Comparison of ENCODE assay signal across 8 cellular contexts in genomic region chr10:67779455-67780205, GRCh38. TPM values are rescaled to one million over a fixed set of nuclear protein-coding genes. Genes with fewer than 3 reads are reported as not detected.
DNase-seq lines count a peak whose midpoint lies in the region; ATAC-seq and TF ChIP-seq lines count a peak whose summit lies in the region.

No MANE protein-coding gene starts in this region.

- no peaks in the 10 kb centered on the region for H3K9me3 Mint-ChIP-seq in activated naive CD4-positive, alpha-beta T cell treated with anti-CD3 and anti-CD28 coated beads, Interleukin-2, amount 50 U/mL, for 72 hours

- peak; percentile 74 for ATAC-seq in activated naive CD4-positive, alpha-beta T cell treated with anti-CD3 and anti-CD28 coated beads, Interleukin-2, amount 50 U/mL, for 72 hours

- H3K4me2 ChIP-seq in GM23248 (ENCODE audit: unreplicated experiment), result no peak overlapping the region

- no peak overlapping the region for H2AFZ ChIP-seq in GM23248

- H3K36me3 ChIP-seq in GM23248 (ENCODE audit: low read depth) (no peaks in the 10 kb centered on the region), SJSA1 (no peaks in the 10 kb centered on the region), prostate gland (no peaks in the 10 kb centered on the region)

- H4K20me1 ChIP-seq in GM23248 (ENCODE audit: insufficient read depth), result no peaks in the 10 kb centered on the region

- H3K27ac Mint-ChIP-seq in activated naive CD4-positive, alpha-beta T cell treated with anti-CD3 and anti-CD28 coated beads, Interleukin-2, amount 50 U/mL, for 72 hours, result no peak overlapping the region

- H3K9me3 ChIP-seq in GM23248 (ENCODE audit: low read depth) (no peaks in the 10 kb centered on the region), SJSA1 (replicated peaks) (no peaks in the 10 kb centered on the region; the same call in 1 of the 2 replicates), prostate gland (no peaks in the 10 kb centered on the region)

- H3K27ac ChIP-seq in GM23248, result no peak overlapping the region
- no peak overlapping the region for H3K27ac ChIP-seq in SJSA1
- no peak overlapping the region for H3K27ac ChIP-seq in prostate gland

- no peaks in the 10 kb centered on the region for H3K9me2 ChIP-seq in GM23248 (ENCODE audit: insufficient read depth)

- no peaks in the 10 kb centered on the region for H3F3A ChIP-seq in GM23248 (ENCODE audit: insufficient read depth)

- DNase-seq in EH (ENCODE audit: low read depth), result peak; percentile 72
- peak; percentile 83 for DNase-seq in GM23248
- peak; percentile 72 for DNase-seq in M059J (ENCODE audit: low read depth)
- peak; percentile 66 to 68 for DNase-seq in SJSA1 (ENCODE audit: low read depth in 1 of 2, low spot score in 2 of 2)
- peak in 1 of 2 donors; percentile 75 for DNase-seq in activated naive CD4-positive, alpha-beta T cell treated with anti-CD3 and anti-CD28 coated beads, Interleukin-2, amount 50 U/mL, for 72 hours (ENCODE audit: low spot score in 2 of 2)
- DNase-seq in glomerular visceral epithelial cell (ENCODE audit: extremely low spot score), result peak; percentile 78
- peak; percentile 67 for DNase-seq in prostate gland (ENCODE audit: low spot score)
- no peak for DNase-seq in GM19238 (ENCODE audit: insufficient read length, low spot score)

- no peak overlapping the region for H3K9ac ChIP-seq in GM23248

- in situ Hi-C loops in GM23248 (cut with MboI), result no loop called here

- peaks cover 12% of the 10 kb centered on the region; the same call in 1 of the 2 replicates for H3K27me3 ChIP-seq in GM23248 (replicated peaks; ENCODE audit: insufficient read depth)
- no peaks in the 10 kb centered on the region for H3K27me3 ChIP-seq in SJSA1 (replicated peaks)
- H3K27me3 ChIP-seq in prostate gland (replicated peaks; ENCODE audit: insufficient read depth), result no peaks in the 10 kb centered on the region

- H3K79me2 ChIP-seq in GM23248 (ENCODE audit: insufficient read depth), result no peaks in the 10 kb centered on the region

- TF ChIP-seq POLR2A in prostate gland (IDR thresholded peaks at IDR 0.05), result no peak

- intact Hi-C loops in prostate gland (cut with DNase I), result loop anchor here (2.0 kb wide), 1 partner anchor 83 kb away; the partner anchor contains the start of gene CTNNA3

- TF ChIP-seq CTCF in prostate gland (IDR thresholded peaks at IDR 0.05), result peak; percentile 69 to 91 (median 78)

- no peaks in the 10 kb centered on the region for H3K36me3 Mint-ChIP-seq in activated naive CD4-positive, alpha-beta T cell treated with anti-CD3 and anti-CD28 coated beads, Interleukin-2, amount 50 U/mL, for 72 hours

- no peaks in the 10 kb centered on the region for H3K4me1 ChIP-seq in GM23248 (ENCODE audit: insufficient read depth)
- H3K4me1 ChIP-seq in SJSA1 (replicated peaks), result peaks cover 4% of the 10 kb centered on the region; the same call in 1 of the 2 replicates
- no peaks in the 10 kb centered on the region for H3K4me1 ChIP-seq in prostate gland (replicated peaks)

- H3K4me3 ChIP-seq in GM23248, result no peak overlapping the region
- no peak overlapping the region for H3K4me3 ChIP-seq in SJSA1
- H3K4me3 ChIP-seq in prostate gland, result no peak overlapping the region

- WGBS in GM23248 (ENCODE audit: low coverage in 1 of 2, low lambda C conversion rate in 2 of 2, missing lambda C conversion rate in 2 of 2), 2 experiments, result 0% methylated on average over 4 of the region's 4 CpGs
- 1% methylated on average over 4 of the region's 4 CpGs for WGBS in prostate gland

RNA-seq across cellular contexts. Expression of gene DNAJC12, which starts 58.4 kb away (rescaled TPM):
- 0.76 and 3.4 TPM in 2 replicates for total RNA-seq in GM23248 (2014; rRNA removed; shearing (Covaris generic))
- polyA plus RNA-seq in GM23248 (2016; fragmentation: Nextera tagmentation; extraction: Ambion mirVana), result 1.2 and 1.4 TPM in 2 replicates
- total RNA-seq in M059J (2014; rRNA removed; shearing (Covaris generic)), result 2.4 and 3.4 TPM in 2 replicates
- 0.88 and 1.1 TPM in 2 replicates for total RNA-seq in SJSA1 (2014; rRNA removed; shearing (Covaris generic))
- 10 to 100 TPM in 1 of 2 donors, under 1 TPM in 1; 0.68 to 37.3 TPM for total RNA-seq in activated naive CD4-positive, alpha-beta T cell treated with anti-CD3 and anti-CD28 coated beads, Interleukin-2, amount 50 U/mL, for 72 hours
- total RNA-seq in prostate gland, result 10 to 100 TPM in 1 of 2 donors, 1 to 10 TPM in 1; 6.4 to 22.7 TPM
